Comparison of ENCODE assay signal across 9 cellular contexts in genomic region chr4:114780205-114780604, GRCh38.
DNase-seq lines count a peak whose midpoint lies in the region; FAIRE-seq lines count a peak whose summit lies in the region.
"Had no signal": no experiment of that assay in that cellular context is flagged by ENCODE, and none has a peak within 500 bp of the region (broad histone marks: within the 10 kb centered on the region; RNA-seq: fewer than 3 reads in every experiment).

No MANE protein-coding gene starts in this region.

- 25 to 62% (median 32%) methylated on average over 1 of the region's 1 CpG for WGBS in small intestine, 3 donors

- FAIRE-seq in small intestine (lab: Jason Lieb, UNC), result no peak

- no peaks in the 10 kb centered on the region for H3K4me1 ChIP-seq in small intestine (ENCODE audit: control insufficient read depth in 2 of 2, insufficient read depth in 1 of 2, low read depth in 1 of 2, low read length in 1 of 2)

- H3K4me3 ChIP-seq in small intestine (ENCODE audit: low read depth in 1 of 2, low read length in 2 of 2), result no peak overlapping the region

- no peaks in the 10 kb centered on the region for H3K9me3 ChIP-seq in small intestine (ENCODE audit: control insufficient read depth, low read depth)

- no peak overlapping the region for H3K27ac ChIP-seq in small intestine (ENCODE audit: low read depth in 1 of 2, low read length in 1 of 2)

- H3K36me3 ChIP-seq in small intestine (ENCODE audit: control insufficient read depth in 2 of 2, insufficient read depth in 2 of 2, low read length in 2 of 2), result no peaks in the 10 kb centered on the region

- DNase-seq in NOMO-1 (lab: John Stamatoyannopoulos, UW; ENCODE audit: unreplicated experiment in 2 of 2) (peak; percentile 5 to 34), NOMO-1 treated with dmso at 0.1 percent for 144 hours (lab: John Stamatoyannopoulos, UW; ENCODE audit: unreplicated experiment) (no peak), NCI-H345 treated with DMSO at 0.1 percent for 48 hours (lab: John Stamatoyannopoulos, UW; ENCODE audit: unreplicated experiment) (peak; percentile 4), dermis microvascular lymphatic vessel endothelial cell (ENCODE audit: low read depth in 2 of 2) (peak; percentile 12 to 25), small intestine (peak; percentile 14)
- no peak for DNase-seq in central memory CD4-positive, alpha-beta T cell
- no peak for DNase-seq in activated CD4-positive, alpha-beta T cell treated with anti-CD3 and anti-CD28 coated beads for 1 hour
- DNase-seq in activated T-cell treated with anti-CD3 and anti-CD28 coated beads, Interleukin-2, amount 50 U/mL, for 48 hours, result no peak
- DNase-seq: CD4-positive, alpha-beta memory T cell had no signal

- no peaks in the 10 kb centered on the region for H3K27me3 ChIP-seq in small intestine (ENCODE audit: control insufficient read depth in 2 of 2, insufficient read depth in 2 of 2, low read length in 2 of 2)

Comparison
In these comparisons a context has a peak if more than half of its experiments do, and no peak if none do; other contexts are left out.
1. DNase-seq: peak in NOMO-1 (2 of 2), NCI-H345 treated with DMSO at 0.1 percent for 48 hours (single experiment), dermis microvascular lymphatic vessel endothelial cell (2 of 2) and small intestine (single experiment); none in NOMO-1 treated with dmso at 0.1 percent for 144 hours (single experiment), central memory CD4-positive, alpha-beta T cell (single experiment), activated CD4-positive, alpha-beta T cell treated with anti-CD3 and anti-CD28 coated beads for 1 hour (single experiment) and activated T-cell treated with anti-CD3 and anti-CD28 coated beads, Interleukin-2, amount 50 U/mL, for 48 hours (0 of 2).